In the genomic region with DNA sequence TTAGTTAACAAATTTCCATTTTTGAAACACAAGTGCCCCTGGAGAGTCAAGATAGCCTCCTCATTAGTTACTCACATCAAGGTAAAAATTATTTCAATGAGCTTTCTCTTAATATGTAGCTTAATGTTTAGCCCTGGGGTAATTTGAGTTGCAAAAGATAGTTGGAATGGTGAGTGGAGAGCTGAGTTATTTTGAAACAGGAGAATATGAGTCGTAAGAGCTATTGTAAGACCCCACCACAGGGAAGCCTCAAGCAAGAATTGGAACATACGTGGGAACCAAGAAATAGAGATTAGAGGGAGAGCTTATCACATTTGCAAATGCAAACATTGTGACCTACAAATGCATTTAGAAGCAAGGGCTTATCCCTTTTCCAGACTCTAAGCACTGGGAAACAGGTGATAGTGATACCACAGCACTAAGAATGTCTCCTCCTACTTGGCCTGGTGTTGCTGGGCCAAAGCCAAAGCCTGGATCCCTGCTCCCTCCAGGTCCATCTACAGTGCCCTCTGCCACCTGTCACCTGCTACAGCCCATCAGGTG, we compare ENCODE assay signal across 8 cellular contexts.
DNase-seq lines count a peak whose midpoint lies in the region; ATAC-seq and TF ChIP-seq lines count a peak whose summit lies in the region.

No MANE protein-coding gene starts in this region.

- DNase-seq in DMS53 (lab: John Stamatoyannopoulos, UW) = peak; percentile 82
- DNase-seq in WTC11 (ENCODE audit: low spot score) = no peak
- DNase-seq in left colon = peak; percentile 7 to 21
- no peak for DNase-seq in middle frontal gyrus (ENCODE audit: extremely low spot score, low spot score)
- DNase-seq in NCI-H748 (lab: John Stamatoyannopoulos, UW; ENCODE audit: unreplicated experiment) = no peak
- DNase-seq in naive thymus-derived CD8-positive, alpha-beta T cell = no peak

- H3K36me3 Mint-ChIP-seq in WTC11 = no peaks in the 10 kb centered on the region
- H3K36me3 Mint-ChIP-seq in naive thymus-derived CD8-positive, alpha-beta T cell = no peaks in the 10 kb centered on the region

- ATAC-seq in WTC11 (peak; percentile 81), left colon (peak; percentile 33), GM21367 (IDR thresholded peaks at IDR 0.05; ENCODE audit: unreplicated experiment) (no peak)
- ATAC-seq in naive thymus-derived CD8-positive, alpha-beta T cell = no peak

- H3K4me1 ChIP-seq in HUES64 (ENCODE audit: insufficient read depth, low read length) = peaks cover 22% of the 10 kb centered on the region

- H3K4me3 Mint-ChIP-seq in WTC11 = no peak overlapping the region
- no peak overlapping the region for H3K4me3 Mint-ChIP-seq in naive thymus-derived CD8-positive, alpha-beta T cell

- peak overlapping the region; percentile 40; the same call in 1 of the 2 replicates for H3K27ac ChIP-seq in HUES64 (ENCODE audit: low read depth, low read length)

- intact Hi-C loops in left colon (cut with DNase I, micrococcal nuclease) = no loop called here

- TF ChIP-seq CTCF in WTC11 (IDR thresholded peaks at IDR 0.05) = no peak

- H3K9me3 Mint-ChIP-seq in WTC11 = peaks cover 11% of the 10 kb centered on the region; the same call in 1 of the 2 replicates
- peaks cover 0 to 9% (median 0%) of the 10 kb centered on the region in 9 donors for H3K9me3 Mint-ChIP-seq in naive thymus-derived CD8-positive, alpha-beta T cell

- 64% methylated on average over 2 of the region's 2 CpGs for WGBS in HUES64

- H3K9ac ChIP-seq in HUES64 (ENCODE audit: low read depth, low read length) = no peak overlapping the region

- H3K27ac Mint-ChIP-seq in WTC11 = peak overlapping the region; percentile 5; the same call in 1 of the 2 replicates
- H3K27ac Mint-ChIP-seq in naive thymus-derived CD8-positive, alpha-beta T cell = no peak overlapping the region

- H3K9me3 ChIP-seq in HUES64 (ENCODE audit: insufficient read depth, low read depth, low read length) = no peaks in the 10 kb centered on the region

- H3K27me3 Mint-ChIP-seq in WTC11 (ENCODE audit: low read depth) = no peaks in the 10 kb centered on the region
- peaks cover 0 to 4% (median 0%) of the 10 kb centered on the region in 5 donors for H3K27me3 Mint-ChIP-seq in naive thymus-derived CD8-positive, alpha-beta T cell

- H3K4me3 ChIP-seq in HUES64 (ENCODE audit: low read length) = no peak overlapping the region

- H3K27me3 ChIP-seq in HUES64 (ENCODE audit: insufficient read depth, low read length) = no peaks in the 10 kb centered on the region

- no peaks in the 10 kb centered on the region for H3K36me3 ChIP-seq in HUES64 (ENCODE audit: insufficient read depth, low read length)

- POLR2A ChIA-PET in WTC11 (lab: Charles Lee) = interaction anchor here (0.6 kb wide), 1 partner anchor 221 kb away, joined by 5 read pairs; no protein-coding TSS in a partner anchor
- POLR2A ChIA-PET in naive thymus-derived CD8-positive, alpha-beta T cell (lab: Charles Lee) = no interaction called here

- H3K4me1 Mint-ChIP-seq in WTC11 = peaks cover 22% of the 10 kb centered on the region
- H3K4me1 Mint-ChIP-seq in naive thymus-derived CD8-positive, alpha-beta T cell = no peaks in the 10 kb centered on the region

- CTCF ChIA-PET in WTC11 (lab: Charles Lee) = interaction anchor here (0.9 kb wide), 1 partner anchor 11 kb away, joined by 4 read pairs; no protein-coding TSS in a partner anchor

TF ChIP-seq in WTC11, 78 proteins besides CTCF, POLR2A, EP300 and RAD21:
- TF ChIP-seq, protein P1, sequence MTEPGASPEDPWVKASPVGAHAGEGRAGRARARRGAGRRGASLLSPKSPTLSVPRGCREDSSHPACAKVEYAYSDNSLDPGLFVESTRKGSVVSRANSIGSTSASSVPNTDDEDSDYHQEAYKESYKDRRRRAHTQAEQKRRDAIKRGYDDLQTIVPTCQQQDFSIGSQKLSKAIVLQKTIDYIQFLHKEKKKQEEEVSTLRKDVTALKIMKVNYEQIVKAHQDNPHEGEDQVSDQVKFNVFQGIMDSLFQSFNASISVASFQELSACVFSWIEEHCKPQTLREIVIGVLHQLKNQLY (CRISPR knock-in tag; IDR thresholded peaks at IDR 0.05) = no peak
- TF ChIP-seq HMGA2 (CRISPR knock-in tag; IDR thresholded peaks at IDR 0.05) = no peak
- TF ChIP-seq GABPB1 (CRISPR knock-in tag; IDR thresholded peaks at IDR 0.05) = no peak
- TF ChIP-seq, protein P2, sequence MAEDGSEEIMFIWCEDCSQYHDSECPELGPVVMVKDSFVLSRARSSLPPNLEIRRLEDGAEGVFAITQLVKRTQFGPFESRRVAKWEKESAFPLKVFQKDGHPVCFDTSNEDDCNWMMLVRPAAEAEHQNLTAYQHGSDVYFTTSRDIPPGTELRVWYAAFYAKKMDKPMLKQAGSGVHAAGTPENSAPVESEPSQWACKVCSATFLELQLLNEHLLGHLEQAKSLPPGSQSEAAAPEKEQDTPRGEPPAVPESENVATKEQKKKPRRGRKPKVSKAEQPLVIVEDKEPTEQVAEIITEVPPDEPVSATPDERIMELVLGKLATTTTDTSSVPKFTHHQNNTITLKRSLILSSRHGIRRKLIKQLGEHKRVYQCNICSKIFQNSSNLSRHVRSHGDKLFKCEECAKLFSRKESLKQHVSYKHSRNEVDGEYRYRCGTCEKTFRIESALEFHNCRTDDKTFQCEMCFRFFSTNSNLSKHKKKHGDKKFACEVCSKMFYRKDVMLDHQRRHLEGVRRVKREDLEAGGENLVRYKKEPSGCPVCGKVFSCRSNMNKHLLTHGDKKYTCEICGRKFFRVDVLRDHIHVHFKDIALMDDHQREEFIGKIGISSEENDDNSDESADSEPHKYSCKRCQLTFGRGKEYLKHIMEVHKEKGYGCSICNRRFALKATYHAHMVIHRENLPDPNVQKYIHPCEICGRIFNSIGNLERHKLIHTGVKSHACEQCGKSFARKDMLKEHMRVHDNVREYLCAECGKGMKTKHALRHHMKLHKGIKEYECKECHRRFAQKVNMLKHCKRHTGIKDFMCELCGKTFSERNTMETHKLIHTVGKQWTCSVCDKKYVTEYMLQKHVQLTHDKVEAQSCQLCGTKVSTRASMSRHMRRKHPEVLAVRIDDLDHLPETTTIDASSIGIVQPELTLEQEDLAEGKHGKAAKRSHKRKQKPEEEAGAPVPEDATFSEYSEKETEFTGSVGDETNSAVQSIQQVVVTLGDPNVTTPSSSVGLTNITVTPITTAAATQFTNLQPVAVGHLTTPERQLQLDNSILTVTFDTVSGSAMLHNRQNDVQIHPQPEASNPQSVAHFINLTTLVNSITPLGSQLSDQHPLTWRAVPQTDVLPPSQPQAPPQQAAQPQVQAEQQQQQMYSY (CRISPR knock-in tag; IDR thresholded peaks at IDR 0.05) = peak; percentile 63
- TF ChIP-seq OVOL2 (CRISPR knock-in tag; IDR thresholded peaks at IDR 0.05; ENCODE audit: borderline replicate concordance) = no peak
- TF ChIP-seq, protein P3, sequence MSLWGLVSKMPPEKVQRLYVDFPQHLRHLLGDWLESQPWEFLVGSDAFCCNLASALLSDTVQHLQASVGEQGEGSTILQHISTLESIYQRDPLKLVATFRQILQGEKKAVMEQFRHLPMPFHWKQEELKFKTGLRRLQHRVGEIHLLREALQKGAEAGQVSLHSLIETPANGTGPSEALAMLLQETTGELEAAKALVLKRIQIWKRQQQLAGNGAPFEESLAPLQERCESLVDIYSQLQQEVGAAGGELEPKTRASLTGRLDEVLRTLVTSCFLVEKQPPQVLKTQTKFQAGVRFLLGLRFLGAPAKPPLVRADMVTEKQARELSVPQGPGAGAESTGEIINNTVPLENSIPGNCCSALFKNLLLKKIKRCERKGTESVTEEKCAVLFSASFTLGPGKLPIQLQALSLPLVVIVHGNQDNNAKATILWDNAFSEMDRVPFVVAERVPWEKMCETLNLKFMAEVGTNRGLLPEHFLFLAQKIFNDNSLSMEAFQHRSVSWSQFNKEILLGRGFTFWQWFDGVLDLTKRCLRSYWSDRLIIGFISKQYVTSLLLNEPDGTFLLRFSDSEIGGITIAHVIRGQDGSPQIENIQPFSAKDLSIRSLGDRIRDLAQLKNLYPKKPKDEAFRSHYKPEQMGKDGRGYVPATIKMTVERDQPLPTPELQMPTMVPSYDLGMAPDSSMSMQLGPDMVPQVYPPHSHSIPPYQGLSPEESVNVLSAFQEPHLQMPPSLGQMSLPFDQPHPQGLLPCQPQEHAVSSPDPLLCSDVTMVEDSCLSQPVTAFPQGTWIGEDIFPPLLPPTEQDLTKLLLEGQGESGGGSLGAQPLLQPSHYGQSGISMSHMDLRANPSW (CRISPR knock-in tag; conservative IDR thresholded peaks at IDR 0.05; ENCODE audit: low read depth) = no peak
- TF ChIP-seq GRHL2 (CRISPR knock-in tag; IDR thresholded peaks at IDR 0.05; ENCODE audit: insufficient replicate concordance, severe bottlenecking) = no peak

Comparison
In these comparisons a context has a peak if more than half of its experiments do, and no peak if none do; other contexts are left out.
1. DNase-seq: peak in DMS53 (single experiment) and left colon (2 of 2); none in WTC11 (single experiment), middle frontal gyrus (single experiment), NCI-H748 (single experiment) and naive thymus-derived CD8-positive, alpha-beta T cell (0 of 10).
2. ATAC-seq: peak in WTC11 (single experiment) and left colon (single experiment); none in naive thymus-derived CD8-positive, alpha-beta T cell (0 of 2) and GM21367 (single experiment).